ENCODE assay signal across 8 cellular contexts in the genomic region with DNA sequence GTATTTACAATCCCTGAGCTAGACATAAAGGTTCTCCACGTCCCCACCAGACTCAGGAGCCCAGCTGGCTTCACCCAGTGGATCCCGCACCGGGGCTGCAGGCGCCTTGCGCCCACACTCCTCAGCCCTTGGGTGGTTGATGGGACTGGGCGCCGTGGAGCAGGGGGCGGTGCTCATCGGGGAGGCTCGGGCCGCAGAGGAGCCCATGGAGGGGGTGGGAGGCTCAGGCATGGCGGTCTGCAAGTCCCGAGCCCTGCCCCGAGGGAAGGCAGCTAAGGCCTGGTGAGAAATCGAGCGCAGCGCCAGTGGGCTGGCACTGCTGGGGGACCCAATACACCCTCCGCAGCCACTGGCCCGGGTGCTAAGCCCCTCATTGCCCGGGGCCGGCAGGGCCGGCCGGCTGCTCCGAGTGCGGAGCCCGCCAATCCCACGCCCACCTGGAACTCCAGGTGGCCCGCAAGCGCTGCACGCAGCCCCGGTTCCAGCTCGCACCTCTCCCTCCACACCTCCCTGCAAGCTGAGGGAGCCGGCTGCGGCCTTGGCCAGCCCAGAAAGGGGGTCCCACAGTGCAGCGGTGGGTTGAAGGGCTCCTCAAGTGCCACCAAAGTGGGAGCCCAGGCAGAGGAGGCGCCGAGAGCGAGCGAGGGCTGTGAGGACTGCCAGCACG.
A peak's percentile ranks its signal among the peaks of the same experiment; 100 is the strongest.
DNase-seq lines count a peak whose midpoint lies in the region; ATAC-seq and TF ChIP-seq lines count a peak whose summit lies in the region.
"Not testable (repeated sequence)": the region's sequence is repeated elsewhere in the genome, so short reads cannot be mapped to it uniquely, and the experiment has no call there.

No MANE protein-coding gene starts in this region.

- H3K36me3 ChIP-seq in CD8-positive, alpha-beta memory T cell (ENCODE audit: insufficient read depth, low read length); naive thymus-derived CD4-positive, alpha-beta T cell (ENCODE audit: control insufficient read depth in 2 of 3, insufficient read depth in 3 of 3, low read length in 3 of 3); spleen: not testable (repeated sequence)

- H3K27ac ChIP-seq in CD8-positive, alpha-beta memory T cell (ENCODE audit: low read depth, low read length): not testable (repeated sequence)
- H3K27ac ChIP-seq in naive thymus-derived CD4-positive, alpha-beta T cell (ENCODE audit: low read depth, low read length): peak overlapping the region; percentile 83
- H3K27ac ChIP-seq in spleen: peak overlapping the region in 3 of 8 donors; percentile 82 to 91 (median 84)

- not testable (repeated sequence) for H3K4me3 ChIP-seq in CD8-positive, alpha-beta memory T cell (ENCODE audit: low read length); naive thymus-derived CD4-positive, alpha-beta T cell (ENCODE audit: low read length); spleen

- H3K27ac Mint-ChIP-seq in CD8-positive, alpha-beta memory T cell: peak overlapping the region in 7 of 8 donors; percentile 88 to 99 (median 97)
- peak overlapping the region; percentile 90 for H3K27ac Mint-ChIP-seq in activated CD8-positive, alpha-beta T cell treated with anti-CD3 and anti-CD28 coated beads, Interleukin-2, amount 10 ng/mL, durations not matched to agents 7 days and 5 days
- H3K27ac Mint-ChIP-seq in activated naive CD4-positive, alpha-beta T cell treated with anti-CD3 and anti-CD28 coated beads, Interleukin-2, amount 10 ng/mL, durations not matched to agents 7 days and 5 days: peak overlapping the region; percentile 100
- peak overlapping the region; percentile 91 for H3K27ac Mint-ChIP-seq in activated naive CD8-positive, alpha-beta T cell treated with anti-CD3 and anti-CD28 coated beads, Interleukin-2, amount 10 ng/mL, durations not matched to agents 7 days and 5 days
- peak overlapping the region in 5 of 6 donors; percentile 86 to 94 (median 91) for H3K27ac Mint-ChIP-seq in immature natural killer cell
- peak overlapping the region in 8 of 9 donors; percentile 22 to 100 (median 98) for H3K27ac Mint-ChIP-seq in naive thymus-derived CD4-positive, alpha-beta T cell
- H3K27ac Mint-ChIP-seq in stimulated activated naive CD8-positive, alpha-beta T cell treated with anti-CD3 and anti-CD28 coated beads, Interleukin-15, Interleukin-2, amounts not matched to agents 100 ng/mL and 50 ng/mL, for 24 hours: peak overlapping the region; percentile 97

- peaks cover 53 to 73% (median 71%) of the 10 kb centered on the region in 3 donors for H3K4me1 Mint-ChIP-seq in CD8-positive, alpha-beta memory T cell
- H3K4me1 Mint-ChIP-seq in activated CD8-positive, alpha-beta T cell treated with anti-CD3 and anti-CD28 coated beads, Interleukin-2, amount 10 ng/mL, durations not matched to agents 7 days and 5 days (ENCODE audit: low read depth): peaks cover 63% of the 10 kb centered on the region
- peaks cover 68% of the 10 kb centered on the region for H3K4me1 Mint-ChIP-seq in activated naive CD4-positive, alpha-beta T cell treated with anti-CD3 and anti-CD28 coated beads, Interleukin-2, amount 10 ng/mL, durations not matched to agents 7 days and 5 days
- peaks cover 43% of the 10 kb centered on the region for H3K4me1 Mint-ChIP-seq in activated naive CD8-positive, alpha-beta T cell treated with anti-CD3 and anti-CD28 coated beads, Interleukin-2, amount 10 ng/mL, durations not matched to agents 7 days and 5 days
- H3K4me1 Mint-ChIP-seq in immature natural killer cell: peaks cover 47 to 62% of the 10 kb centered on the region in 2 donors
- H3K4me1 Mint-ChIP-seq in naive thymus-derived CD4-positive, alpha-beta T cell: peaks cover 35 to 93% (median 80%) of the 10 kb centered on the region in 7 donors
- peaks cover 72% of the 10 kb centered on the region for H3K4me1 Mint-ChIP-seq in stimulated activated naive CD8-positive, alpha-beta T cell treated with anti-CD3 and anti-CD28 coated beads, Interleukin-15, Interleukin-2, amounts not matched to agents 100 ng/mL and 50 ng/mL, for 24 hours (ENCODE audit: low read depth)

- DNase-seq in CD8-positive, alpha-beta memory T cell; activated CD8-positive, alpha-beta T cell treated with anti-CD3 and anti-CD28 coated beads, Interleukin-2, amount 10 ng/mL, durations not matched to agents 7 days and 5 days; activated naive CD4-positive, alpha-beta T cell treated with anti-CD3 and anti-CD28 coated beads, Interleukin-2, amount 10 ng/mL, durations not matched to agents 7 days and 5 days; immature natural killer cell; naive thymus-derived CD4-positive, alpha-beta T cell: not testable (repeated sequence)
- DNase-seq in activated naive CD8-positive, alpha-beta T cell treated with anti-CD3 and anti-CD28 coated beads, Interleukin-2, amount 10 ng/mL, durations not matched to agents 7 days and 5 days: peak; percentile 35
- peak; percentile 75 for DNase-seq in spleen

- not testable (repeated sequence) for TF ChIP-seq POLR2A in spleen (IDR thresholded peaks at IDR 0.05)

- not testable (repeated sequence) for TF ChIP-seq CTCF in spleen (IDR thresholded peaks at IDR 0.05 in 8 of 11, conservative IDR thresholded peaks at IDR 0.05 in 3 of 11)

- intact Hi-C loops in naive thymus-derived CD4-positive, alpha-beta T cell (cut with micrococcal nuclease): loop anchor here (2.0 to 10.0 kb wide), 3 partner anchors 14 to 829 kb away; no protein-coding TSS in a partner anchor
- intact Hi-C loops in spleen (cut with DNase I; ENCODE audit: low total_unique reads): not testable (repeated sequence)

- CTCF ChIA-PET in CD8-positive, alpha-beta memory T cell (lab: Charles Lee): interaction anchor here (1.2 to 2.6 kb wide), 3 partner anchors 15 to 595 kb away, joined by 3 to 21 read pairs (median 4); a partner anchor contains a TSS
- CTCF ChIA-PET in activated CD8-positive, alpha-beta T cell treated with anti-CD3 and anti-CD28 coated beads, Interleukin-2, amount 10 ng/mL, durations not matched to agents 7 days and 5 days (lab: Charles Lee): interaction anchor here (1.5 to 6.2 kb wide), 4 partner anchors 97 to 1025 kb away, joined by 8 to 32 read pairs (median 21); a partner anchor contains a TSS
- CTCF ChIA-PET in activated naive CD4-positive, alpha-beta T cell treated with anti-CD3 and anti-CD28 coated beads, Interleukin-2, amount 10 ng/mL, durations not matched to agents 7 days and 5 days (lab: Charles Lee): interaction anchor here (1.1 to 6.0 kb wide), 3 partner anchors 43 to 261 kb away, joined by 3 to 29 read pairs (median 17); a partner anchor contains a TSS
- CTCF ChIA-PET in naive thymus-derived CD4-positive, alpha-beta T cell (lab: Charles Lee): interaction anchor here (0.9 to 1.4 kb wide), 3 partner anchors 162 to 376 kb away, joined by 3 to 4 read pairs (median 3); no protein-coding TSS in a partner anchor

- WGBS in spleen, 5 donors: 94 to 97% (median 96%) methylated on average over 19 to 40 of the region's 40 CpGs

- H3K9me3 Mint-ChIP-seq in CD8-positive, alpha-beta memory T cell; activated CD8-positive, alpha-beta T cell treated with anti-CD3 and anti-CD28 coated beads, Interleukin-2, amount 10 ng/mL, durations not matched to agents 7 days and 5 days (ENCODE audit: insufficient read depth); activated naive CD8-positive, alpha-beta T cell treated with anti-CD3 and anti-CD28 coated beads, Interleukin-2, amount 10 ng/mL, durations not matched to agents 7 days and 5 days; immature natural killer cell: not testable (repeated sequence)
- H3K9me3 Mint-ChIP-seq in activated naive CD4-positive, alpha-beta T cell treated with anti-CD3 and anti-CD28 coated beads, Interleukin-2, amount 10 ng/mL, durations not matched to agents 7 days and 5 days: peaks cover 18% of the 10 kb centered on the region
- peaks cover 0 to 22% (median 4%) of the 10 kb centered on the region in 11 donors for H3K9me3 Mint-ChIP-seq in naive thymus-derived CD4-positive, alpha-beta T cell
- H3K9me3 Mint-ChIP-seq in stimulated activated naive CD8-positive, alpha-beta T cell treated with anti-CD3 and anti-CD28 coated beads, Interleukin-15, Interleukin-2, amounts not matched to agents 100 ng/mL and 50 ng/mL, for 24 hours: peaks cover 11% of the 10 kb centered on the region

- peak overlapping the region in 2 of 7 donors; percentile 85 to 94 for H3K4me3 Mint-ChIP-seq in CD8-positive, alpha-beta memory T cell
- H3K4me3 Mint-ChIP-seq in activated CD8-positive, alpha-beta T cell treated with anti-CD3 and anti-CD28 coated beads, Interleukin-2, amount 10 ng/mL, durations not matched to agents 7 days and 5 days; activated naive CD4-positive, alpha-beta T cell treated with anti-CD3 and anti-CD28 coated beads, Interleukin-2, amount 10 ng/mL, durations not matched to agents 7 days and 5 days; activated naive CD8-positive, alpha-beta T cell treated with anti-CD3 and anti-CD28 coated beads, Interleukin-2, amount 10 ng/mL, durations not matched to agents 7 days and 5 days: not testable (repeated sequence)
- H3K4me3 Mint-ChIP-seq in immature natural killer cell: peak overlapping the region in 1 of 5 donors; percentile 88
- H3K4me3 Mint-ChIP-seq in naive thymus-derived CD4-positive, alpha-beta T cell: peak overlapping the region in 4 of 10 donors; percentile 83 to 97 (median 92)
- peak overlapping the region; percentile 85 for H3K4me3 Mint-ChIP-seq in stimulated activated naive CD8-positive, alpha-beta T cell treated with anti-CD3 and anti-CD28 coated beads, Interleukin-15, Interleukin-2, amounts not matched to agents 100 ng/mL and 50 ng/mL, for 24 hours

- not testable (repeated sequence) for H3K36me3 Mint-ChIP-seq in CD8-positive, alpha-beta memory T cell; activated naive CD8-positive, alpha-beta T cell treated with anti-CD3 and anti-CD28 coated beads, Interleukin-2, amount 10 ng/mL, durations not matched to agents 7 days and 5 days; immature natural killer cell; stimulated activated naive CD8-positive, alpha-beta T cell treated with anti-CD3 and anti-CD28 coated beads, Interleukin-15, Interleukin-2, amounts not matched to agents 100 ng/mL and 50 ng/mL, for 24 hours (ENCODE audit: low read depth)
- peaks cover 15% of the 10 kb centered on the region for H3K36me3 Mint-ChIP-seq in activated CD8-positive, alpha-beta T cell treated with anti-CD3 and anti-CD28 coated beads, Interleukin-2, amount 10 ng/mL, durations not matched to agents 7 days and 5 days (ENCODE audit: low read depth)
- peaks cover 19% of the 10 kb centered on the region for H3K36me3 Mint-ChIP-seq in activated naive CD4-positive, alpha-beta T cell treated with anti-CD3 and anti-CD28 coated beads, Interleukin-2, amount 10 ng/mL, durations not matched to agents 7 days and 5 days
- H3K36me3 Mint-ChIP-seq in naive thymus-derived CD4-positive, alpha-beta T cell: peaks cover 0 to 14% (median 6%) of the 10 kb centered on the region in 5 donors

- POLR2A ChIA-PET in CD8-positive, alpha-beta memory T cell (lab: Charles Lee): interaction anchor here (0.6 to 4.9 kb wide), 3 partner anchors 98 to 263 kb away, joined by 4 to 45 read pairs (median 10); a partner anchor contains a TSS
- POLR2A ChIA-PET in activated CD8-positive, alpha-beta T cell treated with anti-CD3 and anti-CD28 coated beads, Interleukin-2, amount 10 ng/mL, durations not matched to agents 7 days and 5 days (lab: Charles Lee): interaction anchor here (0.8 to 8.5 kb wide), 3 partner anchors 44 to 261 kb away, joined by 3 to 218 read pairs (median 25); a partner anchor contains a TSS
- POLR2A ChIA-PET in activated naive CD8-positive, alpha-beta T cell treated with anti-CD3 and anti-CD28 coated beads, Interleukin-2, amount 10 ng/mL, durations not matched to agents 7 days and 5 days (lab: Charles Lee): interaction anchor here (1.0 to 10.0 kb wide), 13 partner anchors 18 to 272 kb away, joined by 3 to 248 read pairs (median 4); a partner anchor contains a TSS
- POLR2A ChIA-PET in naive thymus-derived CD4-positive, alpha-beta T cell (lab: Charles Lee): interaction anchor here (0.9 to 6.9 kb wide), 13 partner anchors 8 to 528 kb away, joined by 3 to 211 read pairs (median 5); a partner anchor contains a TSS

- H3K27me3 ChIP-seq in CD8-positive, alpha-beta memory T cell (ENCODE audit: insufficient read depth, low read length, poor library complexity, severe bottlenecking); naive thymus-derived CD4-positive, alpha-beta T cell (ENCODE audit: control insufficient read depth in 2 of 2, insufficient read depth in 2 of 2, low read length in 2 of 2); spleen (replicated peaks in 1 of 7): not testable (repeated sequence)

- not testable (repeated sequence) for ATAC-seq in activated CD8-positive, alpha-beta T cell treated with anti-CD3 and anti-CD28 coated beads, Interleukin-2, amount 10 ng/mL, durations not matched to agents 7 days and 5 days; activated naive CD8-positive, alpha-beta T cell treated with anti-CD3 and anti-CD28 coated beads, Interleukin-2, amount 10 ng/mL, durations not matched to agents 7 days and 5 days (ENCODE audit: low read depth); naive thymus-derived CD4-positive, alpha-beta T cell

- not testable (repeated sequence) for H3K27me3 Mint-ChIP-seq in CD8-positive, alpha-beta memory T cell; activated CD8-positive, alpha-beta T cell treated with anti-CD3 and anti-CD28 coated beads, Interleukin-2, amount 10 ng/mL, durations not matched to agents 7 days and 5 days (ENCODE audit: low read depth); activated naive CD4-positive, alpha-beta T cell treated with anti-CD3 and anti-CD28 coated beads, Interleukin-2, amount 10 ng/mL, durations not matched to agents 7 days and 5 days; activated naive CD8-positive, alpha-beta T cell treated with anti-CD3 and anti-CD28 coated beads, Interleukin-2, amount 10 ng/mL, durations not matched to agents 7 days and 5 days; immature natural killer cell (ENCODE audit: low read depth in 3 of 3); naive thymus-derived CD4-positive, alpha-beta T cell; stimulated activated naive CD8-positive, alpha-beta T cell treated with anti-CD3 and anti-CD28 coated beads, Interleukin-15, Interleukin-2, amounts not matched to agents 100 ng/mL and 50 ng/mL, for 24 hours

- peaks cover 48% of the 10 kb centered on the region for H3K4me1 ChIP-seq in CD8-positive, alpha-beta memory T cell (ENCODE audit: insufficient read depth, low read length)
- peaks cover 48 to 51% of the 10 kb centered on the region in 2 donors for H3K4me1 ChIP-seq in naive thymus-derived CD4-positive, alpha-beta T cell (ENCODE audit: control insufficient read depth in 2 of 2, insufficient read depth in 2 of 2, low read length in 2 of 2)
- H3K4me1 ChIP-seq in spleen: peaks cover 15 to 53% (median 38%) of the 10 kb centered on the region in 6 donors

- H3K9me3 ChIP-seq in CD8-positive, alpha-beta memory T cell (ENCODE audit: low read length); naive thymus-derived CD4-positive, alpha-beta T cell (ENCODE audit: control insufficient read depth in 2 of 3, low read length in 3 of 3); spleen: not testable (repeated sequence)
